Comparison of ENCODE assay signal across 1 cellular context in the genomic region with DNA sequence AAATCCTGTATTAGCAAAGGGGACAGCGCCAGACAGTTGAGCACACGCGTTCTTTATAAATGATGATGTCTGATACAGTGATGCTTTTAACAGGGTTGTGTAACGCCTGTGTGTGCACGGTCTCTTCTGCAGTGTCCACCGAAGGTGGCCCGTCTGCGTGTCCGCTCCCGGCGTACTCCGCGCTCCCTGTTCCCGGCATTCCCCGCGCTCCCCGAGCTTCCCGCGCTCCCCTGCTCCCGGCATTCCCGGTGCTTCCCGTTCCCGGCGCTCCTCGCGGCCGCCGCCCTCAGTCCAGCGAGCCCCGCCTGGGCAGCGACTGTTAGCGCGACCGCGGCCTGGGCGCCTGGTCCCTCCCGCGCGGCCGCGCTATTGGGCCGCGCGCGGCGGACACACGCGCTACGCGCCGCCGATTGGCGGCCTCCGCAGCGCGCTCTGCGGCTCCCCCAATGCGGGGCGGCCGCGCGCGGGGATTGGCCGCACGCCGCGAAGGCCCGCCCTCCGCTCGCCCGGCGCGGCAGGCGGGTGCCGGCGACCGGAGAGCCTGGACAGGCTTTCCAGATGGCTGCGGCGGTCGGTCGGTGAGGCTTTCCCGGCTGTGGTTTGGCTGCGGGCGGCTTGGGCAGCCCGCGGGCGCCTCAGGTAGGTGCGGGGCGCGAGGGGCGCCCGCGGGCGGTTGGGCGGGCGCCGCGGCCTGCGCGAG.
TF ChIP-seq lines count a peak whose summit lies in the region.

DGCR8 (plus strand) TSS at position 497 of the 700 bp plus-strand sequence. CDS start 5,723 bp downstream, outside the sequence.

TF ChIP-seq in WTC11, 78 proteins besides CTCF, POLR2A, EP300 and RAD21 (continued from another document):
- TF ChIP-seq JUN (CRISPR knock-in tag; IDR thresholded peaks at IDR 0.05) (no peak), FOXP1 (CRISPR knock-in tag; IDR thresholded peaks at IDR 0.05; ENCODE audit: borderline replicate concordance) (peak; percentile 64; the same call in 1 of the 2 replicates), SP1 (CRISPR knock-in tag; conservative IDR thresholded peaks at IDR 0.05) (peak; percentile 84), NFE2L1 (CRISPR knock-in tag; IDR thresholded peaks at IDR 0.05) (peak; percentile 90; the same call in 1 of the 2 replicates), NFYB (CRISPR knock-in tag; conservative IDR thresholded peaks at IDR 0.05; ENCODE audit: low read depth) (peak; percentile 96), MAX (CRISPR knock-in tag; IDR thresholded peaks at IDR 0.05) (peak; percentile 90), E2F1 (CRISPR knock-in tag; IDR thresholded peaks at IDR 0.05) (peak; percentile 91; the same call in 1 of the 2 replicates), IRF2 (CRISPR knock-in tag; IDR thresholded peaks at IDR 0.05; ENCODE audit: borderline replicate concordance, low read depth) (no peak), ZNF121 (CRISPR knock-in tag; IDR thresholded peaks at IDR 0.05) (peak; percentile 94), ZNF671 (CRISPR knock-in tag; IDR thresholded peaks at IDR 0.05) (no peak), ZNF425 (CRISPR knock-in tag; conservative IDR thresholded peaks at IDR 0.05) (no peak), MYBL2 (CRISPR knock-in tag; IDR thresholded peaks at IDR 0.05) (peak; percentile 94), GABPB1 (CRISPR knock-in tag; IDR thresholded peaks at IDR 0.05) (peak; percentile 77), E2F5 (CRISPR knock-in tag; IDR thresholded peaks at IDR 0.05) (peak; percentile 100)
- TF ChIP-seq, protein P1, sequence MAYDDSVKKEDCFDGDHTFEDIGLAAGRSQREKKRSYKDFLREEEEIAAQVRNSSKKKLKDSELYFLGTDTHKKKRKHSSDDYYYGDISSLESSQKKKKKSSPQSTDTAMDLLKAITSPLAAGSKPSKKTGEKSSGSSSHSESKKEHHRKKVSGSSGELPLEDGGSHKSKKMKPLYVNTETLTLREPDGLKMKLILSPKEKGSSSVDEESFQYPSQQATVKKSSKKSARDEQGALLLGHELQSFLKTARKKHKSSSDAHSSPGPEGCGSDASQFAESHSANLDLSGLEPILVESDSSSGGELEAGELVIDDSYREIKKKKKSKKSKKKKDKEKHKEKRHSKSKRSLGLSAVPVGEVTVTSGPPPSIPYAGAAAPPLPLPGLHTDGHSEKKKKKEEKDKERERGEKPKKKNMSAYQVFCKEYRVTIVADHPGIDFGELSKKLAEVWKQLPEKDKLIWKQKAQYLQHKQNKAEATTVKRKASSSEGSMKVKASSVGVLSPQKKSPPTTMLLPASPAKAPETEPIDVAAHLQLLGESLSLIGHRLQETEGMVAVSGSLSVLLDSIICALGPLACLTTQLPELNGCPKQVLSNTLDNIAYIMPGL (CRISPR knock-in tag; IDR thresholded peaks at IDR 0.05) = no peak
- TF ChIP-seq, protein P2, sequence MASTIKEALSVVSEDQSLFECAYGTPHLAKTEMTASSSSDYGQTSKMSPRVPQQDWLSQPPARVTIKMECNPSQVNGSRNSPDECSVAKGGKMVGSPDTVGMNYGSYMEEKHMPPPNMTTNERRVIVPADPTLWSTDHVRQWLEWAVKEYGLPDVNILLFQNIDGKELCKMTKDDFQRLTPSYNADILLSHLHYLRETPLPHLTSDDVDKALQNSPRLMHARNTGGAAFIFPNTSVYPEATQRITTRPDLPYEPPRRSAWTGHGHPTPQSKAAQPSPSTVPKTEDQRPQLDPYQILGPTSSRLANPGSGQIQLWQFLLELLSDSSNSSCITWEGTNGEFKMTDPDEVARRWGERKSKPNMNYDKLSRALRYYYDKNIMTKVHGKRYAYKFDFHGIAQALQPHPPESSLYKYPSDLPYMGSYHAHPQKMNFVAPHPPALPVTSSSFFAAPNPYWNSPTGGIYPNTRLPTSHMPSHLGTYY (CRISPR knock-in tag; IDR thresholded peaks at IDR 0.05) = no peak
- TF ChIP-seq, protein P3, sequence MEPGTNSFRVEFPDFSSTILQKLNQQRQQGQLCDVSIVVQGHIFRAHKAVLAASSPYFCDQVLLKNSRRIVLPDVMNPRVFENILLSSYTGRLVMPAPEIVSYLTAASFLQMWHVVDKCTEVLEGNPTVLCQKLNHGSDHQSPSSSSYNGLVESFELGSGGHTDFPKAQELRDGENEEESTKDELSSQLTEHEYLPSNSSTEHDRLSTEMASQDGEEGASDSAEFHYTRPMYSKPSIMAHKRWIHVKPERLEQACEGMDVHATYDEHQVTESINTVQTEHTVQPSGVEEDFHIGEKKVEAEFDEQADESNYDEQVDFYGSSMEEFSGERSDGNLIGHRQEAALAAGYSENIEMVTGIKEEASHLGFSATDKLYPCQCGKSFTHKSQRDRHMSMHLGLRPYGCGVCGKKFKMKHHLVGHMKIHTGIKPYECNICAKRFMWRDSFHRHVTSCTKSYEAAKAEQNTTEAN (CRISPR knock-in tag; IDR thresholded peaks at IDR 0.05) = 0 out of 2 replicates have a peak, but pooled peaks have one; percentile 28
- TF ChIP-seq, protein P4, sequence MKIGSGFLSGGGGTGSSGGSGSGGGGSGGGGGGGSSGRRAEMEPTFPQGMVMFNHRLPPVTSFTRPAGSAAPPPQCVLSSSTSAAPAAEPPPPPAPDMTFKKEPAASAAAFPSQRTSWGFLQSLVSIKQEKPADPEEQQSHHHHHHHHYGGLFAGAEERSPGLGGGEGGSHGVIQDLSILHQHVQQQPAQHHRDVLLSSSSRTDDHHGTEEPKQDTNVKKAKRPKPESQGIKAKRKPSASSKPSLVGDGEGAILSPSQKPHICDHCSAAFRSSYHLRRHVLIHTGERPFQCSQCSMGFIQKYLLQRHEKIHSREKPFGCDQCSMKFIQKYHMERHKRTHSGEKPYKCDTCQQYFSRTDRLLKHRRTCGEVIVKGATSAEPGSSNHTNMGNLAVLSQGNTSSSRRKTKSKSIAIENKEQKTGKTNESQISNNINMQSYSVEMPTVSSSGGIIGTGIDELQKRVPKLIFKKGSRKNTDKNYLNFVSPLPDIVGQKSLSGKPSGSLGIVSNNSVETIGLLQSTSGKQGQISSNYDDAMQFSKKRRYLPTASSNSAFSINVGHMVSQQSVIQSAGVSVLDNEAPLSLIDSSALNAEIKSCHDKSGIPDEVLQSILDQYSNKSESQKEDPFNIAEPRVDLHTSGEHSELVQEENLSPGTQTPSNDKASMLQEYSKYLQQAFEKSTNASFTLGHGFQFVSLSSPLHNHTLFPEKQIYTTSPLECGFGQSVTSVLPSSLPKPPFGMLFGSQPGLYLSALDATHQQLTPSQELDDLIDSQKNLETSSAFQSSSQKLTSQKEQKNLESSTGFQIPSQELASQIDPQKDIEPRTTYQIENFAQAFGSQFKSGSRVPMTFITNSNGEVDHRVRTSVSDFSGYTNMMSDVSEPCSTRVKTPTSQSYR (CRISPR knock-in tag; IDR thresholded peaks at IDR 0.05) = peak; percentile 49; the same call in 1 of the 2 replicates
- TF ChIP-seq, protein P5, sequence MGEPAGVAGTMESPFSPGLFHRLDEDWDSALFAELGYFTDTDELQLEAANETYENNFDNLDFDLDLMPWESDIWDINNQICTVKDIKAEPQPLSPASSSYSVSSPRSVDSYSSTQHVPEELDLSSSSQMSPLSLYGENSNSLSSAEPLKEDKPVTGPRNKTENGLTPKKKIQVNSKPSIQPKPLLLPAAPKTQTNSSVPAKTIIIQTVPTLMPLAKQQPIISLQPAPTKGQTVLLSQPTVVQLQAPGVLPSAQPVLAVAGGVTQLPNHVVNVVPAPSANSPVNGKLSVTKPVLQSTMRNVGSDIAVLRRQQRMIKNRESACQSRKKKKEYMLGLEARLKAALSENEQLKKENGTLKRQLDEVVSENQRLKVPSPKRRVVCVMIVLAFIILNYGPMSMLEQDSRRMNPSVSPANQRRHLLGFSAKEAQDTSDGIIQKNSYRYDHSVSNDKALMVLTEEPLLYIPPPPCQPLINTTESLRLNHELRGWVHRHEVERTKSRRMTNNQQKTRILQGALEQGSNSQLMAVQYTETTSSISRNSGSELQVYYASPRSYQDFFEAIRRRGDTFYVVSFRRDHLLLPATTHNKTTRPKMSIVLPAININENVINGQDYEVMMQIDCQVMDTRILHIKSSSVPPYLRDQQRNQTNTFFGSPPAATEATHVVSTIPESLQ (CRISPR knock-in tag; IDR thresholded peaks at IDR 0.05) = no peak
